Comparison of ENCODE assay signal across 8 cellular contexts in the genomic region with DNA sequence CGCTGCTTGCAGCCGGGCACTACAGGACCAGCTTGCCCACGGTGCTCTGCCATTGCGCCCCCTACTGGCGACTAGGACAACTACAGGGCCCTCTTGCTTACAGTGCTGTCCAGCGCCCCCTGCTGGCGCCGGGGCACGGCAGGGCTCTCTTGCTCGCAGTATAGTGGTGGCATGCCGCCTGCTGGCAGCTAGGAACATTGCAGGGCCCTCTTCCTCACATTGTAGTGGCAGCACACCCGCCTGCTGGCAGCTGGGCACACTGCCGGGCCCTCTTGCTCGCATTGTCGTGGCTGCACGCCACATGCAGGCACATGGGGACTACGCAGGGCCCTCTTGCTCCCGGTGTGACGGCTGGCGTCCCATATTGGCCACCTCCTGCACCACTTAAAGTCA. TPM values are rescaled to one million over a fixed set of nuclear protein-coding genes. Genes with fewer than 3 reads are reported as not detected.
DNase-seq lines count a peak whose midpoint lies in the region; ATAC-seq, FAIRE-seq and TF ChIP-seq lines count a peak whose summit lies in the region.
"Not testable (repeated sequence)": the region's sequence is repeated elsewhere in the genome, so short reads cannot be mapped to it uniquely, and the experiment has no call there.

No MANE protein-coding gene starts in this region.

- H3K9me3 ChIP-seq in GM12878 (replicated peaks; ENCODE audit: control insufficient read depth, insufficient read depth, low read length): not testable (repeated sequence)

- H3K4me2 ChIP-seq in GM12878 (ENCODE audit: control insufficient read depth, insufficient read depth): not testable (repeated sequence)

- H3K4me1 Mint-ChIP-seq in activated CD4-positive, alpha-beta T cell treated with anti-CD3 and anti-CD28 coated beads for 36 hours: not testable (repeated sequence)

- H3K4me3 ChIP-seq in GM12878: 0 out of 2 replicates have a peak overlapping the region, but pooled peaks have one; percentile 51

- peak overlapping the region; percentile 48 for H3K27ac ChIP-seq in GM12878 (ENCODE audit: control insufficient read depth, insufficient read depth)

- RAD21 ChIA-PET in GM12878 (lab: Charles Lee; ENCODE audit: unreplicated experiment): interaction anchor here (0.8 to 2.5 kb wide), 6 partner anchors 88 to 115 kb away, joined by 3 to 32 read pairs (median 6); no protein-coding TSS in a partner anchor

- TF ChIP-seq RAD21 in GM12878 (IDR thresholded peaks at IDR 0.05; ENCODE audit: insufficient read depth, low read depth, low read length): peak; percentile 56

- TF ChIP-seq EP300 in GM12878 (IDR thresholded peaks at IDR 0.05; ENCODE audit: borderline replicate concordance in 1 of 2, control insufficient read depth in 1 of 2, low read depth in 2 of 2, low read length in 2 of 2): 0 out of 4 replicates have a peak, but pooled peaks of 1 of the 2 experiments have one; percentile 23

- intact Hi-C loops in activated CD4-positive, alpha-beta T cell treated with anti-CD3 and anti-CD28 coated beads for 36 hours (cut with DNase I, micrococcal nuclease): loop anchor here (10.0 kb wide), 2 partner anchors 91 to 291 kb away; a partner anchor contains a TSS
- intact Hi-C loops in GM12878 (cut with micrococcal nuclease; ENCODE audit: unreplicated experiment): not testable (repeated sequence)

- DNase-seq in A172 (ENCODE audit: low spot score) (peak; percentile 71), KBM-7 (peak; percentile 97), GM12878 (ENCODE audit: low read depth, low spot score) (peak; percentile 60), glomerular endothelial cell (ENCODE audit: extremely low read depth, low read depth, low spot score) (peak; percentile 65), myocyte (ENCODE audit: low read depth) (peak; percentile 91)
- DNase-seq in activated CD4-positive, alpha-beta T cell treated with anti-CD3 and anti-CD28 coated beads for 36 hours: peak; percentile 94
- DNase-seq in stimulated activated CD4-positive, alpha-beta T cell treated with anti-CD3 and anti-CD28 coated beads, Interleukin-4, amount 100 ng/mL, for 1 hour: peak; percentile 90

- peak overlapping the region; percentile 82 for H3K4me3 Mint-ChIP-seq in activated CD4-positive, alpha-beta T cell treated with anti-CD3 and anti-CD28 coated beads for 36 hours

- not testable (repeated sequence) for H3K36me3 ChIP-seq in GM12878 (ENCODE audit: control insufficient read depth in 2 of 2, insufficient read depth in 2 of 2, low read length in 1 of 2)

- POLR2A ChIA-PET in activated CD4-positive, alpha-beta T cell treated with anti-CD3 and anti-CD28 coated beads for 36 hours (lab: Charles Lee): not testable (repeated sequence)
- POLR2A ChIA-PET in GM12878 (lab: Charles Lee): interaction anchor here (0.9 to 1.7 kb wide), 2 partner anchors 21 to 96 kb away, joined by 3 to 10 read pairs; no protein-coding TSS in a partner anchor

- H3K9me3 Mint-ChIP-seq in activated CD4-positive, alpha-beta T cell treated with anti-CD3 and anti-CD28 coated beads for 36 hours (ENCODE audit: low read depth): not testable (repeated sequence)

- not testable (repeated sequence) for H3K27me3 ChIP-seq in GM12878 (replicated peaks in 1 of 2; ENCODE audit: control insufficient read depth in 2 of 2, insufficient read depth in 2 of 2, low read length in 1 of 2)

- TSS peak; percentile 91 for BruUV-seq in GM12878 (replicated peaks; lab: Mats Ljungman, UMichigan)

- H3K9ac ChIP-seq in GM12878 (ENCODE audit: control insufficient read depth, insufficient read depth, low read length): peak overlapping the region; percentile 54; the same call in 1 of the 2 replicates

- not testable (repeated sequence) for FAIRE-seq in GM12878 (lab: Jason Lieb, UNC)

- not testable (repeated sequence) for H4K20me1 ChIP-seq in GM12878 (ENCODE audit: control insufficient read depth, insufficient read depth)

- peak overlapping the region; percentile 78 for H2AFZ ChIP-seq in GM12878 (ENCODE audit: control insufficient read depth, low read depth, low read length)

- CTCF ChIA-PET in activated CD4-positive, alpha-beta T cell treated with anti-CD3 and anti-CD28 coated beads for 36 hours (lab: Charles Lee): interaction anchor here (0.6 to 1.9 kb wide), 11 partner anchors 74 to 376 kb away, joined by 3 to 10 read pairs (median 3); no protein-coding TSS in a partner anchor
- CTCF ChIA-PET in GM12878 (lab: Yijun Ruan, JAX): interaction anchor here (0.6 to 3.8 kb wide), 21 partner anchors 23 to 375 kb away, joined by 3 to 59 read pairs (median 4); a partner anchor contains a TSS

- TF ChIP-seq CTCF in GM12878 (IDR thresholded peaks at IDR 0.05 in 2 of 3, conservative IDR thresholded peaks at IDR 0.05 in 1 of 3; ENCODE audit: control insufficient read depth in 2 of 3, extremely low read depth in 1 of 3, insufficient read depth in 1 of 3, low read depth in 3 of 3, low read length in 3 of 3): peak; percentile 68 to 99 (median 99)

- in situ Hi-C loops in KBM-7 (cut with MboI; ENCODE audit: low pct_unique_long_range_greater_than_20kb, low sequenced_read_pairs); GM12878 (cut with MboI): not testable (repeated sequence)

- not testable (repeated sequence) for H3K27me3 Mint-ChIP-seq in activated CD4-positive, alpha-beta T cell treated with anti-CD3 and anti-CD28 coated beads for 36 hours

- not testable (repeated sequence) for H3K36me3 Mint-ChIP-seq in activated CD4-positive, alpha-beta T cell treated with anti-CD3 and anti-CD28 coated beads for 36 hours (ENCODE audit: low read depth)

- H3K4me1 ChIP-seq in GM12878 (ENCODE audit: control insufficient read depth, insufficient read depth, low read length): not testable (repeated sequence)

- WGBS in GM12878 (ENCODE audit: insufficient coverage, insufficient replicate concordance, low lambda C conversion rate, missing lambda C conversion rate): 7% methylated on average over 20 of the region's 20 CpGs

- TF ChIP-seq POLR2A in GM12878 (IDR thresholded peaks at IDR 0.05; ENCODE audit: low read depth, low read length): not testable (repeated sequence)

- ATAC-seq in GM18508 (IDR thresholded peaks at IDR 0.05; ENCODE audit: insufficient read depth, unreplicated experiment) (peak; percentile 34), GM12878 (peak; percentile 19; the same call in 2 of the 3 replicates)
- ATAC-seq in activated CD4-positive, alpha-beta T cell treated with anti-CD3 and anti-CD28 coated beads for 36 hours: not testable (repeated sequence)

- SMC1A ChIA-PET in GM12878 (lab: Charles Lee; ENCODE audit: uncharacterized antibody, unreplicated experiment): interaction anchor here (0.7 to 1.9 kb wide), 4 partner anchors 88 to 119 kb away, joined by 3 to 17 read pairs (median 4); no protein-coding TSS in a partner anchor

- not testable (repeated sequence) for H3K79me2 ChIP-seq in GM12878 (ENCODE audit: control insufficient read depth, insufficient read depth, low read length)

- peak overlapping the region; percentile 97 for H3K27ac Mint-ChIP-seq in activated CD4-positive, alpha-beta T cell treated with anti-CD3 and anti-CD28 coated beads for 36 hours

TF ChIP-seq in GM12878, 131 proteins besides CTCF, POLR2A, EP300 and RAD21 (continues in another document):
- TF ChIP-seq FOXM1 (IDR thresholded peaks at IDR 0.05; ENCODE audit: low read depth, low read length) (peak; percentile 74; the same call in 1 of the 2 replicates), BACH1 (IDR thresholded peaks at IDR 0.05; ENCODE audit: borderline replicate concordance) (peak; percentile 81; the same call in 1 of the 2 replicates), RB1 (IDR thresholded peaks at IDR 0.05; ENCODE audit: borderline replicate concordance) (peak; percentile 95; the same call in 1 of the 2 replicates)

RNA-seq across cellular contexts. Expression of a gene that starts 23.0 kb away (rescaled TPM):
- total RNA-seq in A172 (2014; rRNA removed; shearing (Covaris generic)): 7.0 and 14.4 TPM in 2 replicates
- 10 to 100 TPM; 12.3 to 16.0 TPM for total RNA-seq in activated CD4-positive, alpha-beta T cell treated with anti-CD3 and anti-CD28 coated beads for 36 hours
- total RNA-seq in GM12878 (2013; cell fraction: nucleolus; rRNA removed): 90.9 and 104 TPM in 2 replicates
- total RNA-seq in GM12878 (2014; rRNA removed): 9.1 and 10.0 TPM in 2 replicates
- 9.7 and 10.0 TPM in 2 replicates for total RNA-seq in GM12878 (2014; rRNA removed; fragmentation: Illumina TruSeq; extraction: Trizol)
- total RNA-seq in GM12878 (2021): 9.8 and 12.2 TPM in 2 replicates
- polyA plus RNA-seq in GM12878 (2011; ENCODE audit: low read depth): 9.0 TPM
- polyA plus RNA-seq in GM12878 (2011; rRNA removed): 14.5 and 17.9 TPM in 2 replicates
- 12.8 and 16.6 TPM in 2 replicates for polyA plus RNA-seq in GM12878 (2011; cell fraction: cytosol; rRNA removed)
- polyA plus RNA-seq in GM12878 (2011; cell fraction: nucleus; rRNA removed): 58.0 and 59.3 TPM in 2 replicates
- 10.9 and 11.8 TPM in 2 replicates for polyA plus RNA-seq in GM12878 (2012)
- 12.3 and 15.1 TPM in 2 replicates for polyA plus RNA-seq in GM12878 (2014; fragmentation: Illumina TruSeq; extraction: Trizol)
- 1 to 10 TPM in 1 of 2 experiments, under 1 TPM in 1; 0.87 to 1.9 TPM for polyA plus RNA-seq in GM12878 (2014; fragmentation: Nextera tagmentation; extraction: Ambion mirVana)
- 12.6 and 14.5 TPM in 2 replicates for polyA plus RNA-seq in GM12878 (2014; rRNA removed)
- polyA plus RNA-seq in GM12878 (2016; fragmentation: Nextera tagmentation; extraction: Ambion mirVana): 1 to 10 TPM; 8.9 to 9.4 TPM
- polyA minus RNA-seq in GM12878 (2011; rRNA and poly(A)+ RNA removed): 24.5 and 26.0 TPM in 2 replicates
- 3.6 and 7.8 TPM in 2 replicates for polyA minus RNA-seq in GM12878 (2011; cell fraction: cytosol; rRNA and poly(A)+ RNA removed)
- polyA minus RNA-seq in GM12878 (2011; cell fraction: nucleus; rRNA and poly(A)+ RNA removed): 15.6 and 24.2 TPM in 2 replicates
- 4.3 and 8.1 TPM in 2 replicates for total RNA-seq in glomerular endothelial cell
- total RNA-seq in myocyte: 7.2 and 9.1 TPM in 2 replicates
- polyA plus RNA-seq in myocyte (2012): 18.2 TPM
